In genomic region chr17:78890111-78890897, GRCh38 we compare ENCODE assay signal across 8 cellular contexts. TPM values are rescaled to one million over a fixed set of nuclear protein-coding genes. Genes with fewer than 3 reads are reported as not detected.
DNase-seq lines count a peak whose midpoint lies in the region; ATAC-seq and TF ChIP-seq lines count a peak whose summit lies in the region.

No MANE protein-coding gene starts in this region.

- TF ChIP-seq CTCF in fibroblast of villous mesenchyme (IDR thresholded peaks at IDR 0.05; ENCODE audit: insufficient read depth, low read depth, low read length) (no peak), chondrocyte (IDR thresholded peaks at IDR 0.05) (no peak)

- H3K4me1 Mint-ChIP-seq in activated CD4-positive, alpha-beta T cell treated with anti-CD3 and anti-CD28 coated beads, Interleukin-2, amount 10 ng/mL, durations not matched to agents 24 days and 14 days, result peaks cover 28% of the 10 kb centered on the region
- peaks cover 38% of the 10 kb centered on the region for H3K4me1 Mint-ChIP-seq in chondrocyte (ENCODE audit: low read depth)

- no peak overlapping the region for H3K4me3 ChIP-seq in fibroblast of villous mesenchyme (ENCODE audit: low read depth, low read length)

- peak overlapping the region; percentile 71 for H3K27ac Mint-ChIP-seq in activated CD4-positive, alpha-beta T cell treated with anti-CD3 and anti-CD28 coated beads, Interleukin-2, amount 10 ng/mL, durations not matched to agents 24 days and 14 days
- no peak overlapping the region for H3K27ac Mint-ChIP-seq in chondrocyte (ENCODE audit: unreplicated experiment)

- DNase-seq in GM19240 (ENCODE audit: insufficient read length, low spot score) (peak; percentile 56), fibroblast of villous mesenchyme (ENCODE audit: low read depth) (peak; percentile 96), HuH-7.5 (ENCODE audit: low spot score) (no peak), chondrocyte (ENCODE audit: low spot score) (no peak)
- peak; percentile 87 for DNase-seq in activated CD4-positive, alpha-beta T cell treated with anti-CD3 and anti-CD28 coated beads, Interleukin-2, amount 10 ng/mL, durations not matched to agents 24 days and 14 days
- DNase-seq in stimulated activated CD4-positive, alpha-beta T cell treated with anti-CD3 and anti-CD28 coated beads, Interleukin-1b, Interleukin-23, amount 100 ng/mL, for 48 hours, result peak; percentile 58

- no peaks in the 10 kb centered on the region for H3K9me3 Mint-ChIP-seq in activated CD4-positive, alpha-beta T cell treated with anti-CD3 and anti-CD28 coated beads, Interleukin-2, amount 10 ng/mL, durations not matched to agents 24 days and 14 days
- H3K9me3 Mint-ChIP-seq in chondrocyte (ENCODE audit: low read depth), result no peaks in the 10 kb centered on the region

- no peak for ATAC-seq in GM18502 (IDR thresholded peaks at IDR 0.05; ENCODE audit: poor library complexity, unreplicated experiment)
- no peak for ATAC-seq in GM18870 (IDR thresholded peaks at IDR 0.05; ENCODE audit: unreplicated experiment)

- peak overlapping the region; percentile 16 for H3K4me3 Mint-ChIP-seq in activated CD4-positive, alpha-beta T cell treated with anti-CD3 and anti-CD28 coated beads, Interleukin-2, amount 10 ng/mL, durations not matched to agents 24 days and 14 days
- H3K4me3 Mint-ChIP-seq in chondrocyte (ENCODE audit: unreplicated experiment), result no peak overlapping the region

- H3K27me3 Mint-ChIP-seq in activated CD4-positive, alpha-beta T cell treated with anti-CD3 and anti-CD28 coated beads, Interleukin-2, amount 10 ng/mL, durations not matched to agents 24 days and 14 days, result peaks cover 6% of the 10 kb centered on the region
- no peaks in the 10 kb centered on the region for H3K27me3 Mint-ChIP-seq in chondrocyte (ENCODE audit: low read depth)

- intact Hi-C loops in activated CD4-positive, alpha-beta T cell treated with anti-CD3 and anti-CD28 coated beads, Interleukin-2, amount 10 ng/mL, durations not matched to agents 24 days and 14 days (cut with micrococcal nuclease), result no loop called here

- no peaks in the 10 kb centered on the region for H3K36me3 Mint-ChIP-seq in activated CD4-positive, alpha-beta T cell treated with anti-CD3 and anti-CD28 coated beads, Interleukin-2, amount 10 ng/mL, durations not matched to agents 24 days and 14 days (ENCODE audit: low read depth)
- peaks cover 17% of the 10 kb centered on the region for H3K36me3 Mint-ChIP-seq in chondrocyte (ENCODE audit: low read depth)

RNA-seq across cellular contexts. Expression of gene CEP295NL, which starts 12.7 kb away (rescaled TPM):
- total RNA-seq in activated CD4-positive, alpha-beta T cell treated with anti-CD3 and anti-CD28 coated beads, Interleukin-2, amount 10 ng/mL, durations not matched to agents 24 days and 14 days, result 0.56 TPM in 1 of 2 replicates, not detected in the other
- total RNA-seq in fibroblast of villous mesenchyme, result 3.9 and 5.6 TPM in 2 replicates
- 0.67 to 2.3 TPM (median 1.3 TPM) in 3 replicates for total RNA-seq in chondrocyte

RNA-seq across cellular contexts. Expression of gene TIMP2, which starts 34.9 kb away (rescaled TPM):
- 0.54 and 0.64 TPM in 2 replicates for total RNA-seq in activated CD4-positive, alpha-beta T cell treated with anti-CD3 and anti-CD28 coated beads, Interleukin-2, amount 10 ng/mL, durations not matched to agents 24 days and 14 days
- total RNA-seq in fibroblast of villous mesenchyme, result 157 and 189 TPM in 2 replicates
- 429 to 540 TPM (median 535 TPM) in 3 replicates for total RNA-seq in chondrocyte

RNA-seq across cellular contexts. Expression of gene USP36, which starts 49.7 kb away (rescaled TPM):
- 128 TPM in 2 replicates for total RNA-seq in activated CD4-positive, alpha-beta T cell treated with anti-CD3 and anti-CD28 coated beads, Interleukin-2, amount 10 ng/mL, durations not matched to agents 24 days and 14 days
- 32.4 and 33.5 TPM in 2 replicates for total RNA-seq in fibroblast of villous mesenchyme
- 45.1 to 51.2 TPM (median 49.6 TPM) in 3 replicates for total RNA-seq in chondrocyte

Comparison
In these comparisons a context has a peak if more than half of its experiments do, and no peak if none do; other contexts are left out.
1. DNase-seq: peak in GM19240 (single experiment), activated CD4-positive, alpha-beta T cell treated with anti-CD3 and anti-CD28 coated beads, Interleukin-2, amount 10 ng/mL, durations not matched to agents 24 days and 14 days (single experiment), fibroblast of villous mesenchyme (single experiment) and stimulated activated CD4-positive, alpha-beta T cell treated with anti-CD3 and anti-CD28 coated beads, Interleukin-1b, Interleukin-23, amount 100 ng/mL, for 48 hours (single experiment); none in HuH-7.5 (single experiment) and chondrocyte (single experiment).
2. RNA of gene TIMP2, which starts 34.9 kb away (total RNA-seq): 429 to 540 TPM in chondrocyte and 157 to 189 TPM in fibroblast of villous mesenchyme; 0.54 to 0.64 TPM in activated CD4-positive, alpha-beta T cell treated with anti-CD3 and anti-CD28 coated beads, Interleukin-2, amount 10 ng/mL, durations not matched to agents 24 days and 14 days; every median in the first group is over 10 times any median in the second.